ENCODE assay signal across 8 cellular contexts in genomic region chr17:40122466-40122943, GRCh38. TPM values are rescaled to one million over a fixed set of nuclear protein-coding genes. Genes with fewer than 3 reads are reported as not detected.
A peak's percentile ranks its signal among the peaks of the same experiment; 100 is the strongest.
DNase-seq lines count a peak whose midpoint lies in the region; ATAC-seq lines count a peak whose summit lies in the region.

No MANE protein-coding gene starts in this region.

- H3K9me3 Mint-ChIP-seq in activated CD4-positive, alpha-beta T cell treated with anti-CD3 and anti-CD28 coated beads, Interleukin-2, amount 10 ng/mL, durations not matched to agents 7 days and 5 days, result no peaks in the 10 kb centered on the region
- no peaks in the 10 kb centered on the region for H3K9me3 Mint-ChIP-seq in naive thymus-derived CD8-positive, alpha-beta T cell

- POLR2A ChIA-PET in activated CD4-positive, alpha-beta T cell treated with anti-CD3 and anti-CD28 coated beads, Interleukin-2, amount 10 ng/mL, durations not matched to agents 7 days and 5 days (lab: Charles Lee), result interaction anchor here (1.6 kb wide), 1 partner anchor 9 kb away, joined by 6 read pairs; no protein-coding TSS in a partner anchor
- POLR2A ChIA-PET in naive thymus-derived CD8-positive, alpha-beta T cell (lab: Charles Lee), result interaction anchor here (0.9 to 4.7 kb wide), 15 partner anchors 9 to 69 kb away, joined by 3 to 102 read pairs (median 7); partner anchors contain the start of genes CASC3, MED24 and NR1D1

- peak overlapping the region; percentile 98 for H3K4me3 Mint-ChIP-seq in activated CD4-positive, alpha-beta T cell treated with anti-CD3 and anti-CD28 coated beads, Interleukin-2, amount 10 ng/mL, durations not matched to agents 7 days and 5 days
- H3K4me3 Mint-ChIP-seq in T-helper 17 cell, result peak overlapping the region; percentile 99
- peak overlapping the region in 6 of 10 donors; percentile 17 to 97 (median 76) for H3K4me3 Mint-ChIP-seq in naive thymus-derived CD8-positive, alpha-beta T cell

- peak overlapping the region; percentile 88 to 93 for H3K4me3 ChIP-seq in esophagus (ENCODE audit: low read depth in 1 of 2, low read length in 2 of 2)

- H3K36me3 Mint-ChIP-seq in activated CD4-positive, alpha-beta T cell treated with anti-CD3 and anti-CD28 coated beads, Interleukin-2, amount 10 ng/mL, durations not matched to agents 7 days and 5 days (ENCODE audit: low read depth), result peaks cover 27% of the 10 kb centered on the region
- H3K36me3 Mint-ChIP-seq in T-helper 17 cell (ENCODE audit: low read depth), result peaks cover 4% of the 10 kb centered on the region
- peaks cover 0 to 21% (median 3%) of the 10 kb centered on the region in 3 donors for H3K36me3 Mint-ChIP-seq in naive thymus-derived CD8-positive, alpha-beta T cell

- WGBS in esophagus, 2 donors, result 1% methylated on average over 30 to 52 of the region's 52 CpGs

- no peaks in the 10 kb centered on the region for H3K27me3 Mint-ChIP-seq in activated CD4-positive, alpha-beta T cell treated with anti-CD3 and anti-CD28 coated beads, Interleukin-2, amount 10 ng/mL, durations not matched to agents 7 days and 5 days
- H3K27me3 Mint-ChIP-seq in T-helper 17 cell, result no peaks in the 10 kb centered on the region
- H3K27me3 Mint-ChIP-seq in naive thymus-derived CD8-positive, alpha-beta T cell, result no peaks in the 10 kb centered on the region

- no peaks in the 10 kb centered on the region for H3K27me3 ChIP-seq in esophagus (ENCODE audit: control insufficient read depth in 1 of 2, insufficient read depth in 2 of 2, low read length in 2 of 2)

- ATAC-seq in HG02981 (IDR thresholded peaks at IDR 0.05; ENCODE audit: unreplicated experiment) (peak; percentile 31), T-helper 17 cell (peak; percentile 17), HG03457 (IDR thresholded peaks at IDR 0.05; ENCODE audit: unreplicated experiment) (no peak)
- peak; percentile 9 to 26 for ATAC-seq in naive thymus-derived CD8-positive, alpha-beta T cell

- peaks cover 41% of the 10 kb centered on the region for H3K4me1 Mint-ChIP-seq in activated CD4-positive, alpha-beta T cell treated with anti-CD3 and anti-CD28 coated beads, Interleukin-2, amount 10 ng/mL, durations not matched to agents 7 days and 5 days
- peaks cover 39% of the 10 kb centered on the region for H3K4me1 Mint-ChIP-seq in T-helper 17 cell
- H3K4me1 Mint-ChIP-seq in naive thymus-derived CD8-positive, alpha-beta T cell, result peaks cover 24 to 51% (median 47%) of the 10 kb centered on the region in 4 donors

- H3K27ac Mint-ChIP-seq in activated CD4-positive, alpha-beta T cell treated with anti-CD3 and anti-CD28 coated beads, Interleukin-2, amount 10 ng/mL, durations not matched to agents 7 days and 5 days, result peak overlapping the region; percentile 67
- no peak overlapping the region for H3K27ac Mint-ChIP-seq in T-helper 17 cell
- H3K27ac Mint-ChIP-seq in naive thymus-derived CD8-positive, alpha-beta T cell, result no peak overlapping the region

- H3K9me3 ChIP-seq in T-helper 17 cell (ENCODE audit: control insufficient read depth, low read length, poor library complexity, severe bottlenecking) (no peaks in the 10 kb centered on the region), esophagus (ENCODE audit: control insufficient read depth in 2 of 2, insufficient read depth in 1 of 2, low read depth in 1 of 2, low read length in 1 of 2) (no peaks in the 10 kb centered on the region)

- H3K27ac ChIP-seq in esophagus (ENCODE audit: low read depth in 2 of 2, low read length in 1 of 2), result peak overlapping the region; percentile 95 to 98

- peaks cover 0 to 3% of the 10 kb centered on the region in 2 donors for H3K4me1 ChIP-seq in esophagus (ENCODE audit: control insufficient read depth in 2 of 2, insufficient read depth in 2 of 2, low read length in 1 of 2)

- H3K36me3 ChIP-seq in esophagus (ENCODE audit: control insufficient read depth in 2 of 2, insufficient read depth in 2 of 2, low read length in 1 of 2), result peaks cover 0 to 6% of the 10 kb centered on the region in 2 donors

- DNase-seq in activated CD4-positive, alpha-beta T cell treated with anti-CD3 and anti-CD28 coated beads, Interleukin-2, amount 10 ng/mL, durations not matched to agents 7 days and 5 days, result no peak
- DNase-seq in activated CD4-positive, alpha-beta T cell treated with anti-CD3 and anti-CD28 coated beads, Interleukin-2, amount 50 U/mL, for 4 hours, result no peak
- peak in 1 of 3 donors; percentile 25 for DNase-seq in T-helper 17 cell
- peak in 4 of 10 donors; percentile 21 to 32 (median 21) for DNase-seq in naive thymus-derived CD8-positive, alpha-beta T cell
- no peak for DNase-seq in stimulated activated naive CD4-positive, alpha-beta T cell treated with Interleukin-2 at 50 U/mL for 16 hours (lab: John Stamatoyannopoulos, UW)

- CTCF ChIA-PET in activated CD4-positive, alpha-beta T cell treated with anti-CD3 and anti-CD28 coated beads, Interleukin-2, amount 10 ng/mL, durations not matched to agents 7 days and 5 days (lab: Charles Lee), result interaction anchor here (0.7 to 5.6 kb wide), 10 partner anchors 8 to 96 kb away, joined by 3 to 61 read pairs (median 4); no protein-coding TSS in a partner anchor

RNA-seq across cellular contexts. Expression of gene MSL1, which starts 0.7 kb away (rescaled TPM):
- 10 to 100 TPM; 95.4 to 97.1 TPM for total RNA-seq in activated CD4-positive, alpha-beta T cell treated with anti-CD3 and anti-CD28 coated beads, Interleukin-2, amount 10 ng/mL, durations not matched to agents 7 days and 5 days
- 100 to 1,000 TPM; 101 to 106 TPM for total RNA-seq in T-helper 17 cell
- polyA plus RNA-seq in esophagus, result 10 to 100 TPM; 42.1 to 59.5 TPM
- total RNA-seq in naive thymus-derived CD8-positive, alpha-beta T cell, result 100 to 1,000 TPM; 132 to 135 TPM
- 10 to 100 TPM in 1 of 3 donors, 1 to 10 TPM in 2; 6.8 to 12.8 (median 9.2) TPM for polyA plus RNA-seq in naive thymus-derived CD8-positive, alpha-beta T cell

RNA-seq across cellular contexts. Expression of gene CASC3, which starts 17.8 kb away (rescaled TPM):
- total RNA-seq in activated CD4-positive, alpha-beta T cell treated with anti-CD3 and anti-CD28 coated beads, Interleukin-2, amount 10 ng/mL, durations not matched to agents 7 days and 5 days, result 10 to 100 TPM; 84.8 to 89.2 TPM
- total RNA-seq in T-helper 17 cell, result 100 to 1,000 TPM; 168 to 176 TPM
- 10 to 100 TPM; 24.3 to 24.6 TPM for polyA plus RNA-seq in esophagus
- total RNA-seq in naive thymus-derived CD8-positive, alpha-beta T cell, result 100 to 1,000 TPM; 153 to 162 TPM
- polyA plus RNA-seq in naive thymus-derived CD8-positive, alpha-beta T cell, result 10 to 100 TPM; 33.5 to 46.9 (median 40.6) TPM

RNA-seq across cellular contexts. Expression of gene NR1D1, which starts 22.1 kb away (rescaled TPM):
- 1 to 10 TPM; 5.5 to 5.8 TPM for total RNA-seq in activated CD4-positive, alpha-beta T cell treated with anti-CD3 and anti-CD28 coated beads, Interleukin-2, amount 10 ng/mL, durations not matched to agents 7 days and 5 days
- 100 to 1,000 TPM; 102 to 145 TPM for total RNA-seq in T-helper 17 cell
- 10 to 100 TPM; 23.6 to 24.6 TPM for polyA plus RNA-seq in esophagus
- total RNA-seq in naive thymus-derived CD8-positive, alpha-beta T cell, result 10 to 100 TPM; 18.2 to 19.2 TPM
- polyA plus RNA-seq in naive thymus-derived CD8-positive, alpha-beta T cell, result 1 to 10 TPM; 3.9 to 9.9 (median 6.4) TPM

RNA-seq across cellular contexts. Expression of gene RAPGEFL1, which starts 54.8 kb away (rescaled TPM):
- 1 to 10 TPM; 4.0 to 5.1 TPM for total RNA-seq in activated CD4-positive, alpha-beta T cell treated with anti-CD3 and anti-CD28 coated beads, Interleukin-2, amount 10 ng/mL, durations not matched to agents 7 days and 5 days
- 10 to 100 TPM in 1 of 2 donors, 1 to 10 TPM in 1; 6.9 to 10.5 TPM for total RNA-seq in T-helper 17 cell
- 100 to 1,000 TPM; 109 to 282 TPM for polyA plus RNA-seq in esophagus
- total RNA-seq in naive thymus-derived CD8-positive, alpha-beta T cell, result 1 to 10 TPM; 5.9 to 6.4 TPM
- polyA plus RNA-seq in naive thymus-derived CD8-positive, alpha-beta T cell, result under 1 TPM in 2 of 3 donors, not detected in 1; 0.12 to 0.65 TPM

RNA-seq across cellular contexts. Expression of gene THRA, which starts 59.7 kb away (rescaled TPM):
- 1 to 10 TPM; 8.6 to 9.1 TPM for total RNA-seq in activated CD4-positive, alpha-beta T cell treated with anti-CD3 and anti-CD28 coated beads, Interleukin-2, amount 10 ng/mL, durations not matched to agents 7 days and 5 days
- total RNA-seq in T-helper 17 cell, result 10 to 100 TPM; 29.8 to 32.2 TPM
- polyA plus RNA-seq in esophagus, result 10 to 100 TPM; 10.5 to 11.0 TPM
- total RNA-seq in naive thymus-derived CD8-positive, alpha-beta T cell, result 10 to 100 TPM; 53.6 to 54.2 TPM
- 10 to 100 TPM; 11.3 to 23.3 (median 22.2) TPM for polyA plus RNA-seq in naive thymus-derived CD8-positive, alpha-beta T cell

Comparison
In these comparisons a context has a peak if more than half of its experiments do, and no peak if none do; other contexts are left out.
1. RNA of gene NR1D1, which starts 22.1 kb away (total RNA-seq): 102 to 145 TPM in T-helper 17 cell; 18.2 to 19.2 TPM in naive thymus-derived CD8-positive, alpha-beta T cell and 5.5 to 5.8 TPM in activated CD4-positive, alpha-beta T cell treated with anti-CD3 and anti-CD28 coated beads, Interleukin-2, amount 10 ng/mL, durations not matched to agents 7 days and 5 days; every median in the first group is over 4 times any median in the second.
2. Peak in every context shown above with its lines, with median percentiles within 50 percentile points of each other: H3K4me3 Mint-ChIP-seq.